ENCODE assay signal across 10 cellular contexts in the genomic region with DNA sequence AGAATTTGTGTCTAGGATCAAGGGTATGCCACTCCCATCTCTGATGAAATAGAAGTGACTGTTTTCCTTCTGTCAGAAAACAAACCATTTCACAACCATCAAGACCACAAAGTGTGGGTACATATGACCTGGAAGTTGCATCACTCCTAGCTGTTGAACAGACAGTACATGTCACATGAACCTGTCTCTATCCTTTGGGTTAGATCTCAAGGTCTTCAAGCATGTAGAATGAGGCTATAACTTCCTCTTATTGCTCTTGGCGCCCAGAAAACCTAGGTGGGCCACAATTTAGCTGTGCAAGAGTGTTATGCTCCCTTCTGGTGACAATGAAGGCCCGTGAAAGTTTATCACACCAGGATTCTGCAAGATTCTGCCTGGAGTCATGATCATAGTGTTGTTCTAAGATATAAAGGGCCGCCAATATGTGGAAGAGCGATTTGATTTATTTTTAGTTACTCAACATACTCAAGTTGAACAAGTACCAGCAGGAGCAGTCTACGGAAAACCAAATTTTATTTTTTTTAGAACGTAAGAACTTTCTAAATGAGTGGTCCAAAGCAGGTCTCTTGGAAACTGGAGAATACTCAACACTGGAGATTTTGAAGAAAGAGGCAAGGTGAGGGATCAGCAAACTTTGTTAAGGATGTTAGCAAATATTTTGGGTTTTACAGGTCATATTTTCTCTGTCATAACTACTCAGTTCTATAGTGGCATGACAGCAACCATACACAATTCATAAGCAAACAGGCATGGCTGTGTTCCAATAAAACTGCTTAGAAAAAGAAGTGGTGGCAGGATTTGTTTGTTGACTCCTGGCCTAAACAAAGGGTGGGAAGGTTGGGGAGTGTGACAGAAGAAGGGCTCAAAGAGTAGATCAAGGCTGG.
DNase-seq lines count a peak whose midpoint lies in the region; ATAC-seq and TF ChIP-seq lines count a peak whose summit lies in the region.
"Had no signal": no experiment of that assay in that cellular context is flagged by ENCODE, and none has a peak within 500 bp of the region (broad histone marks: within the 10 kb centered on the region; RNA-seq: fewer than 3 reads in every experiment).

No MANE protein-coding gene starts in this region.

- peaks cover 12% of the 10 kb centered on the region for H3K36me3 Mint-ChIP-seq in activated CD4-positive, alpha-beta memory T cell treated with anti-CD3 and anti-CD28 coated beads for 36 hours
- H3K36me3 Mint-ChIP-seq in chondrocyte (ENCODE audit: low read depth) = peaks cover 6% of the 10 kb centered on the region

- peaks cover 34% of the 10 kb centered on the region for H3K4me1 Mint-ChIP-seq in activated CD4-positive, alpha-beta memory T cell treated with anti-CD3 and anti-CD28 coated beads for 36 hours (ENCODE audit: low read depth)
- peaks cover 3% of the 10 kb centered on the region for H3K4me1 Mint-ChIP-seq in chondrocyte (ENCODE audit: low read depth)

- no peak for TF ChIP-seq CTCF in chondrocyte (IDR thresholded peaks at IDR 0.05)

- POLR2A ChIA-PET in activated CD4-positive, alpha-beta memory T cell treated with anti-CD3 and anti-CD28 coated beads for 36 hours (lab: Charles Lee) = no interaction called here

- peak overlapping the region; percentile 83 for H3K27ac Mint-ChIP-seq in activated CD4-positive, alpha-beta memory T cell treated with anti-CD3 and anti-CD28 coated beads for 36 hours
- H3K27ac Mint-ChIP-seq in chondrocyte (ENCODE audit: unreplicated experiment) = no peak overlapping the region

- H3K9me3 Mint-ChIP-seq in activated CD4-positive, alpha-beta memory T cell treated with anti-CD3 and anti-CD28 coated beads for 36 hours = peaks cover 7% of the 10 kb centered on the region
- peaks cover 7% of the 10 kb centered on the region for H3K9me3 Mint-ChIP-seq in chondrocyte (ENCODE audit: low read depth)

- CTCF ChIA-PET in activated CD4-positive, alpha-beta memory T cell treated with anti-CD3 and anti-CD28 coated beads for 36 hours (lab: Charles Lee) = interaction anchor here (0.6 kb wide), 1 partner anchor 270 kb away, joined by 3 read pairs; no protein-coding TSS in a partner anchor

- intact Hi-C loops in activated CD4-positive, alpha-beta memory T cell treated with anti-CD3 and anti-CD28 coated beads for 36 hours (cut with micrococcal nuclease) = loop anchor here (5.0 kb wide), 2 partner anchors 88 to 127 kb away; a partner anchor contains a TSS

- no peak for ATAC-seq in GM21529 (IDR thresholded peaks at IDR 0.05; ENCODE audit: unreplicated experiment)

- peak overlapping the region; percentile 2 for H3K4me3 Mint-ChIP-seq in activated CD4-positive, alpha-beta memory T cell treated with anti-CD3 and anti-CD28 coated beads for 36 hours
- H3K4me3 Mint-ChIP-seq in chondrocyte (ENCODE audit: unreplicated experiment) = no peak overlapping the region

- DNase-seq in AG08396 (ENCODE audit: low spot score) = peak; percentile 14
- peak; percentile 10 for DNase-seq in HT-29 (ENCODE audit: low spot score)
- DNase-seq in activated CD4-positive, alpha-beta memory T cell treated with anti-CD3 and anti-CD28 coated beads for 36 hours = peak; percentile 33
- DNase-seq in iris pigment epithelial cell (ENCODE audit: low read depth) = peak; percentile 97
- DNase-seq in NCI-H510A (lab: John Stamatoyannopoulos, UW) = no peak
- no peak for DNase-seq in chondrocyte (ENCODE audit: low spot score)
- DNase-seq in NCI-H345 treated with DMSO at 0.1 percent for 48 hours (lab: John Stamatoyannopoulos, UW; ENCODE audit: unreplicated experiment) = no peak
- DNase-seq: mesendoderm; stimulated activated naive CD4-positive, alpha-beta T cell treated with Interleukin-2 at 50 U/mL for 16 hours had no signal

- H3K27me3 Mint-ChIP-seq in activated CD4-positive, alpha-beta memory T cell treated with anti-CD3 and anti-CD28 coated beads for 36 hours = no peaks in the 10 kb centered on the region
- no peaks in the 10 kb centered on the region for H3K27me3 Mint-ChIP-seq in chondrocyte (ENCODE audit: low read depth)

Comparison
In these comparisons a context has a peak if more than half of its experiments do, and no peak if none do; other contexts are left out.
1. DNase-seq: peak in AG08396 (single experiment), HT-29 (single experiment), activated CD4-positive, alpha-beta memory T cell treated with anti-CD3 and anti-CD28 coated beads for 36 hours (single experiment) and iris pigment epithelial cell (single experiment); none in NCI-H510A (single experiment), chondrocyte (single experiment) and NCI-H345 treated with DMSO at 0.1 percent for 48 hours (single experiment).